In the genomic region with DNA sequence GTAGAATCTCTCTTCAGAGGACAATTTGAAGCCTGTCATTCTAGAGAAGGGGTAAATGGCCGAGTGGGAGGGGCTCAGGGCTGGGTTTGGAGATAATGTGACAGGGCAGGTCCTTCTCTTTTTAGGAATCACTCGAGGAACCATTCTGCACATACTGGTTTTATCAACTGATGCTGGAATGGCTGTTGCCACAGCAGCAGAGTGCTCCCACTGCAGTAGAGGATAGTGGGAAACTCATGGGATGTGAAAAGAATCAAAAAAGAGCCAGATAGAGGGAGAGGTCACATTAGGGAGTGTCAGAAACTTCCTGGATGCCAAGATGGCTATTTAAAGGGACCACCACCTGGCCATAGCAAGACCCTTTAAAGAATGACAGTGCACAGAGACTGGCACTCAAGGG, we compare ENCODE assay signal across 36 cellular contexts.
"Had no signal": no experiment of that assay in that cellular context is flagged by ENCODE, and none has a peak within 500 bp of the region (broad histone marks: within the 10 kb centered on the region; RNA-seq: fewer than 3 reads in every experiment).

No MANE protein-coding gene starts in this region.

- H3K4me3 ChIP-seq: adrenal gland, body of pancreas, breast epithelium had no signal

- ATAC-seq: activated CD8-positive, alpha-beta T cell treated with anti-CD3 and anti-CD28 coated beads for 36 hours; activated naive CD4-positive, alpha-beta T cell treated with anti-CD3 and anti-CD28 coated beads, Interleukin-2, amount 50 U/mL, for 72 hours; activated T-cell treated with anti-CD3 and anti-CD28 coated beads, Interleukin-2, amount 50 U/mL, for 4 hours; activated T-cell treated with anti-CD3 and anti-CD28 coated beads, Interleukin-2, amount 50 U/mL, for 72 hours; activated T-helper 17 cell treated with anti-CD3 and anti-CD28 coated beads, Interleukin-2, amount 50 U/mL, for 72 hours; body of pancreas had no signal

- FAIRE-seq: astrocyte, TTC549 had no signal

- H3K36me3 Mint-ChIP-seq: activated CD4-positive, alpha-beta memory T cell treated with anti-CD3 and anti-CD28 coated beads for 36 hours; activated naive CD4-positive, alpha-beta T cell treated with anti-CD3 and anti-CD28 coated beads, Interleukin-2, amount 50 U/mL, for 72 hours; activated naive CD8-positive, alpha-beta T cell treated with anti-CD3 and anti-CD28 coated beads for 36 hours had no signal

- H3K36me3 ChIP-seq: adrenal gland, breast epithelium had no signal

- H3K27ac Mint-ChIP-seq: activated B cell treated with CpG ODN at 0.5 μM for 24 hours; activated CD4-positive, alpha-beta memory T cell treated with anti-CD3 and anti-CD28 coated beads for 36 hours; activated CD4-positive, alpha-beta T cell treated with anti-CD3 and anti-CD28 coated beads, Interleukin-2, amount 10 ng/mL, durations not matched to agents 24 days and 14 days; activated CD8-positive, alpha-beta T cell treated with anti-CD3 and anti-CD28 coated beads for 36 hours; activated naive CD4-positive, alpha-beta T cell treated with anti-CD3 and anti-CD28 coated beads for 36 hours; activated naive CD4-positive, alpha-beta T cell treated with anti-CD3 and anti-CD28 coated beads, Interleukin-2, amount 50 U/mL, for 72 hours; activated T-cell treated with anti-CD3 and anti-CD28 coated beads, Interleukin-2, amount 50 U/mL, for 72 hours; activated T-helper 1 cell treated with anti-CD3 and anti-CD28 coated beads, Interleukin-12 subunit alpha, Interleukin-12 subunit beta, Interleukin-2, Interleukin-4 antibody, amounts not matched to agents 30 ng/mL and 10 ng/mL and 1 ng/mL, durations not matched to agents 14 hours and 24 hours and 36 hours; activated T-helper 17 cell treated with anti-CD3 and anti-CD28 coated beads, Interleukin-2, amount 50 U/mL, for 72 hours; T-helper 1 cell treated with Interleukin-12 subunit alpha and Interleukin-12 subunit beta and Interleukin-4 antibody, amounts not matched to agents 30 μg/mL and 1 μg/mL, for 36 hours; T-helper 2 cell treated with Interferon-gamma antibody and Interleukin-4, amounts not matched to agents 5 μg/mL and 100 μg/mL, for 36 hours had no signal

- DNase-seq: activated B cell treated with CpG ODN at 0.5 μM for 24 hours; activated CD4-positive, alpha-beta memory T cell treated with anti-CD3 and anti-CD28 coated beads for 36 hours; activated CD4-positive, alpha-beta T cell treated with anti-CD3 and anti-CD28 coated beads for 4 hours; activated CD4-positive, alpha-beta T cell treated with anti-CD3 and anti-CD28 coated beads, Interleukin-2, amount 10 ng/mL, durations not matched to agents 24 days and 14 days; activated CD4-positive, alpha-beta T cell treated with anti-CD3 and anti-CD28 coated beads, Interleukin-2, amount 50 U/mL, for 1 hour; activated CD4-positive, alpha-beta T cell treated with anti-CD3 and anti-CD28 coated beads, Interleukin-2, amount 50 U/mL, for 4 hours; activated CD4-positive, CD25-positive, alpha-beta regulatory T cell treated with anti-CD3 and anti-CD28 coated beads, Interleukin-2, amount 50 U/mL, for 72 hours; activated CD8-positive, alpha-beta memory T cell treated with anti-CD3 and anti-CD28 coated beads, Interleukin-2, amount 50 U/mL, for 4 hours; activated CD8-positive, alpha-beta T cell treated with anti-CD3 and anti-CD28 coated beads for 36 hours; activated effector memory CD4-positive, alpha-beta T cell treated with anti-CD3 and anti-CD28 coated beads, Interleukin-2, amount 50 U/mL, for 16 hours; activated gamma-delta T cell treated with Interleukin-2 at 50 U/mL for 16 hours; activated naive CD4-positive, alpha-beta T cell; activated naive CD4-positive, alpha-beta T cell treated with anti-CD3 and anti-CD28 coated beads for 36 hours; activated naive CD4-positive, alpha-beta T cell treated with anti-CD3 and anti-CD28 coated beads, Interleukin-2, amount 50 U/mL, for 16 hours; activated naive CD8-positive, alpha-beta T cell treated with anti-CD3 and anti-CD28 coated beads for 36 hours; activated T-cell treated with anti-CD3 and anti-CD28 coated beads for 4 hours; activated T-cell treated with anti-CD3 and anti-CD28 coated beads, Interleukin-2, amount 50 U/mL, for 1 hour; activated T-cell treated with anti-CD3 and anti-CD28 coated beads, Interleukin-2, amount 50 U/mL, for 4 hours; activated T-cell treated with anti-CD3 and anti-CD28 coated beads, Interleukin-2, amount 50 U/mL, for 72 hours; adrenal gland; amniotic stem cell; aorta; body of pancreas; brain microvascular endothelial cell; central memory CD4-positive, alpha-beta T cell; T-helper 2 cell; T-helper 9 cell had no signal

- H3K27ac ChIP-seq: adrenal gland, body of pancreas, brain microvascular endothelial cell, breast epithelium, VCaP had no signal

- H3K9me3 Mint-ChIP-seq: activated B cell treated with CpG ODN at 0.5 μM for 24 hours; activated CD4-positive, alpha-beta memory T cell treated with anti-CD3 and anti-CD28 coated beads for 36 hours; activated CD4-positive, alpha-beta T cell treated with anti-CD3 and anti-CD28 coated beads, Interleukin-2, amount 10 ng/mL, durations not matched to agents 24 days and 14 days; activated CD8-positive, alpha-beta T cell treated with anti-CD3 and anti-CD28 coated beads for 36 hours; activated naive CD4-positive, alpha-beta T cell treated with anti-CD3 and anti-CD28 coated beads for 36 hours; activated naive CD4-positive, alpha-beta T cell treated with anti-CD3 and anti-CD28 coated beads, Interleukin-2, amount 50 U/mL, for 72 hours; activated naive CD8-positive, alpha-beta T cell treated with anti-CD3 and anti-CD28 coated beads for 36 hours; activated T-cell treated with anti-CD3 and anti-CD28 coated beads, Interleukin-2, amount 50 U/mL, for 4 hours; activated T-helper 1 cell treated with anti-CD3 and anti-CD28 coated beads, Interleukin-12 subunit alpha, Interleukin-12 subunit beta, Interleukin-2, Interleukin-4 antibody, amounts not matched to agents 30 ng/mL and 10 ng/mL and 1 ng/mL, durations not matched to agents 14 hours and 24 hours and 36 hours; activated T-helper 17 cell treated with anti-CD3 and anti-CD28 coated beads, Interleukin-2, amount 50 U/mL, for 72 hours; T-helper 1 cell treated with Interleukin-12 subunit alpha and Interleukin-12 subunit beta and Interleukin-4 antibody, amounts not matched to agents 30 μg/mL and 1 μg/mL, for 36 hours; T-helper 2 cell treated with Interferon-gamma antibody and Interleukin-4, amounts not matched to agents 5 μg/mL and 100 μg/mL, for 36 hours had no signal

- H3K9me3 ChIP-seq: adrenal gland, body of pancreas, breast epithelium had no signal

- H3K4me1 Mint-ChIP-seq: activated CD4-positive, alpha-beta T cell treated with anti-CD3 and anti-CD28 coated beads, Interleukin-2, amount 10 ng/mL, durations not matched to agents 24 days and 14 days; activated naive CD8-positive, alpha-beta T cell treated with anti-CD3 and anti-CD28 coated beads for 36 hours; activated T-helper 17 cell treated with anti-CD3 and anti-CD28 coated beads, Interleukin-2, amount 50 U/mL, for 72 hours had no signal

- H3K27me3 ChIP-seq: adrenal gland, body of pancreas, brain microvascular endothelial cell, breast epithelium had no signal

- H3K4me3 Mint-ChIP-seq: activated B cell treated with CpG ODN at 0.5 μM for 24 hours; activated CD4-positive, alpha-beta memory T cell treated with anti-CD3 and anti-CD28 coated beads for 36 hours; activated CD4-positive, alpha-beta T cell treated with anti-CD3 and anti-CD28 coated beads, Interleukin-2, amount 10 ng/mL, durations not matched to agents 24 days and 14 days; activated CD8-positive, alpha-beta T cell treated with anti-CD3 and anti-CD28 coated beads for 36 hours; activated naive CD4-positive, alpha-beta T cell treated with anti-CD3 and anti-CD28 coated beads for 36 hours; activated naive CD8-positive, alpha-beta T cell treated with anti-CD3 and anti-CD28 coated beads for 36 hours; activated T-cell treated with anti-CD3 and anti-CD28 coated beads, Interleukin-2, amount 50 U/mL, for 4 hours; activated T-cell treated with anti-CD3 and anti-CD28 coated beads, Interleukin-2, amount 50 U/mL, for 72 hours; activated T-helper 1 cell treated with anti-CD3 and anti-CD28 coated beads, Interleukin-12 subunit alpha, Interleukin-12 subunit beta, Interleukin-2, Interleukin-4 antibody, amounts not matched to agents 30 ng/mL and 10 ng/mL and 1 ng/mL, durations not matched to agents 14 hours and 24 hours and 36 hours; activated T-helper 17 cell treated with anti-CD3 and anti-CD28 coated beads, Interleukin-2, amount 50 U/mL, for 72 hours; T-helper 1 cell treated with Interleukin-12 subunit alpha and Interleukin-12 subunit beta and Interleukin-4 antibody, amounts not matched to agents 30 μg/mL and 1 μg/mL, for 36 hours; T-helper 2 cell treated with Interferon-gamma antibody and Interleukin-4, amounts not matched to agents 5 μg/mL and 100 μg/mL, for 36 hours had no signal
